16 cellular contexts compared by ENCODE assay signal in genomic region chr20:48659888-48660287, GRCh38.
A peak's percentile ranks its signal among the peaks of the same experiment; 100 is the strongest.
DNase-seq lines count a peak whose midpoint lies in the region; ATAC-seq and TF ChIP-seq lines count a peak whose summit lies in the region.
"Had no signal": no experiment of that assay in that cellular context is flagged by ENCODE, and none has a peak within 500 bp of the region (broad histone marks: within the 10 kb centered on the region; RNA-seq: fewer than 3 reads in every experiment).

No MANE protein-coding gene starts in this region.

- H3K4me3 ChIP-seq in foreskin fibroblast (ENCODE audit: low read depth in 1 of 2, low read length in 2 of 2): no peak overlapping the region
- H3K4me3 ChIP-seq: GM23338, mucosa of descending colon, uterus had no signal

- H3K4me1 Mint-ChIP-seq in stimulated activated naive CD8-positive, alpha-beta T cell treated with anti-CD3 and anti-CD28 coated beads, Interleukin-15, amount 100 ng/mL, for 72 hours: peaks cover 39% of the 10 kb centered on the region
- peaks cover 10% of the 10 kb centered on the region for H3K4me1 Mint-ChIP-seq in activated T-helper 1 cell treated with anti-CD3 and anti-CD28 coated beads, Interleukin-12 subunit alpha, Interleukin-12 subunit beta, Interleukin-2, Interleukin-4 antibody, amounts not matched to agents 30 ng/mL and 10 ng/mL and 1 ng/mL, durations not matched to agents 14 hours and 24 hours and 36 hours (ENCODE audit: low read depth)

- peaks cover 50% of the 10 kb centered on the region for H3K36me3 Mint-ChIP-seq in activated T-helper 1 cell treated with anti-CD3 and anti-CD28 coated beads, Interleukin-12 subunit alpha, Interleukin-12 subunit beta, Interleukin-2, Interleukin-4 antibody, amounts not matched to agents 30 ng/mL and 10 ng/mL and 1 ng/mL, durations not matched to agents 14 hours and 24 hours and 36 hours (ENCODE audit: low read depth)

- H3K4me3 Mint-ChIP-seq in stimulated activated naive CD8-positive, alpha-beta T cell treated with anti-CD3 and anti-CD28 coated beads, Interleukin-15, amount 100 ng/mL, for 72 hours: no peak overlapping the region
- no peak overlapping the region for H3K4me3 Mint-ChIP-seq in activated T-helper 1 cell treated with anti-CD3 and anti-CD28 coated beads, Interleukin-12 subunit alpha, Interleukin-12 subunit beta, Interleukin-2, Interleukin-4 antibody, amounts not matched to agents 30 ng/mL and 10 ng/mL and 1 ng/mL, durations not matched to agents 14 hours and 24 hours and 36 hours
- H3K4me3 Mint-ChIP-seq: activated naive CD4-positive, alpha-beta T cell treated with anti-CD3 and anti-CD28 coated beads, Interleukin-2, amount 10 ng/mL, durations not matched to agents 7 days and 5 days; GM23338; T-helper 2 cell treated with Interferon-gamma antibody and Interleukin-4, amounts not matched to agents 5 μg/mL and 100 μg/mL, for 36 hours had no signal

- no peaks in the 10 kb centered on the region for H3K27me3 Mint-ChIP-seq in stimulated activated naive CD8-positive, alpha-beta T cell treated with anti-CD3 and anti-CD28 coated beads, Interleukin-15, amount 100 ng/mL, for 72 hours
- H3K27me3 Mint-ChIP-seq in activated T-helper 1 cell treated with anti-CD3 and anti-CD28 coated beads, Interleukin-12 subunit alpha, Interleukin-12 subunit beta, Interleukin-2, Interleukin-4 antibody, amounts not matched to agents 30 ng/mL and 10 ng/mL and 1 ng/mL, durations not matched to agents 14 hours and 24 hours and 36 hours (ENCODE audit: insufficient read depth): no peaks in the 10 kb centered on the region
- H3K27me3 Mint-ChIP-seq: activated naive CD4-positive, alpha-beta T cell treated with anti-CD3 and anti-CD28 coated beads, Interleukin-2, amount 10 ng/mL, durations not matched to agents 7 days and 5 days had no signal

- intact Hi-C loops in activated T-helper 1 cell treated with anti-CD3 and anti-CD28 coated beads, Interleukin-12 subunit alpha, Interleukin-12 subunit beta, Interleukin-2, Interleukin-4 antibody, amounts not matched to agents 30 ng/mL and 10 ng/mL and 1 ng/mL, durations not matched to agents 14 hours and 24 hours and 36 hours (cut with micrococcal nuclease): loop anchor here (5.0 kb wide), 3 partner anchors 122 to 262 kb away; partner anchors contain the start of gene ARFGEF2

- TF ChIP-seq CTCF in foreskin fibroblast (IDR thresholded peaks at IDR 0.05; ENCODE audit: low read depth, low read length): no peak

- H3K27ac Mint-ChIP-seq in stimulated activated naive CD8-positive, alpha-beta T cell treated with anti-CD3 and anti-CD28 coated beads, Interleukin-15, amount 100 ng/mL, for 72 hours: peak overlapping the region; percentile 21 to 82
- peak overlapping the region; percentile 54 for H3K27ac Mint-ChIP-seq in activated T-helper 1 cell treated with anti-CD3 and anti-CD28 coated beads, Interleukin-12 subunit alpha, Interleukin-12 subunit beta, Interleukin-2, Interleukin-4 antibody, amounts not matched to agents 30 ng/mL and 10 ng/mL and 1 ng/mL, durations not matched to agents 14 hours and 24 hours and 36 hours
- H3K27ac Mint-ChIP-seq: T-helper 2 cell treated with Interferon-gamma antibody and Interleukin-4, amounts not matched to agents 5 μg/mL and 100 μg/mL, for 36 hours had no signal

- no peaks in the 10 kb centered on the region for H3K9me3 Mint-ChIP-seq in stimulated activated naive CD8-positive, alpha-beta T cell treated with anti-CD3 and anti-CD28 coated beads, Interleukin-15, amount 100 ng/mL, for 72 hours
- H3K9me3 Mint-ChIP-seq in activated T-helper 1 cell treated with anti-CD3 and anti-CD28 coated beads, Interleukin-12 subunit alpha, Interleukin-12 subunit beta, Interleukin-2, Interleukin-4 antibody, amounts not matched to agents 30 ng/mL and 10 ng/mL and 1 ng/mL, durations not matched to agents 14 hours and 24 hours and 36 hours: peaks cover 3% of the 10 kb centered on the region
- H3K9me3 Mint-ChIP-seq: T-helper 2 cell treated with Interferon-gamma antibody and Interleukin-4, amounts not matched to agents 5 μg/mL and 100 μg/mL, for 36 hours had no signal

- no peak for DNase-seq in stimulated activated naive CD8-positive, alpha-beta T cell treated with anti-CD3 and anti-CD28 coated beads, Interleukin-15, amount 100 ng/mL, for 72 hours
- no peak for DNase-seq in stimulated activated naive CD8-positive, alpha-beta T cell treated with anti-CD3 and anti-CD28 coated beads, Interleukin-15, Interleukin-2, amounts not matched to agents 100 U/mL and 50 U/mL, for 24 hours
- DNase-seq in activated T-helper 1 cell treated with anti-CD3 and anti-CD28 coated beads, Interleukin-12 subunit alpha, Interleukin-12 subunit beta, Interleukin-2, Interleukin-4 antibody, amounts not matched to agents 30 ng/mL and 10 ng/mL and 1 ng/mL, durations not matched to agents 14 hours and 24 hours and 36 hours (ENCODE audit: low spot score): no peak
- peak; percentile 36 to 60 for DNase-seq in foreskin fibroblast
- DNase-seq in DMS153 treated with DMSO at 0.1 percent for 48 hours (lab: John Stamatoyannopoulos, UW; ENCODE audit: unreplicated experiment): no peak
- no peak for DNase-seq in NCI-H146 (lab: John Stamatoyannopoulos, UW)
- no peak for DNase-seq in ecto neural progenitor cell (ENCODE audit: low spot score)
- DNase-seq: activated CD4-positive, alpha-beta T cell treated with anti-CD3 and anti-CD28 coated beads, Interleukin-2, amount 50 U/mL, for 48 hours; activated naive CD4-positive, alpha-beta T cell treated with anti-CD3 and anti-CD28 coated beads, Interleukin-2, amount 10 ng/mL, durations not matched to agents 7 days and 5 days; GDM1; mucosa of descending colon; NCI-H2227 treated with DMSO at 0.1 percent for 48 hours had no signal

- no peak for ATAC-seq in stimulated activated naive CD8-positive, alpha-beta T cell treated with anti-CD3 and anti-CD28 coated beads, Interleukin-15, amount 100 ng/mL, for 72 hours
- ATAC-seq in stimulated activated naive CD8-positive, alpha-beta T cell treated with anti-CD3 and anti-CD28 coated beads, Interleukin-15, Interleukin-2, amounts not matched to agents 100 U/mL and 50 U/mL, for 24 hours: no peak
- no peak for ATAC-seq in GM19328 (IDR thresholded peaks at IDR 0.05; ENCODE audit: unreplicated experiment)
- ATAC-seq: GM23338, mucosa of descending colon had no signal

Comparison
In these comparisons a context has a peak if more than half of its experiments do, and no peak if none do; other contexts are left out.
1. DNase-seq: peak in foreskin fibroblast (2 of 2); none in stimulated activated naive CD8-positive, alpha-beta T cell treated with anti-CD3 and anti-CD28 coated beads, Interleukin-15, amount 100 ng/mL, for 72 hours (0 of 2), stimulated activated naive CD8-positive, alpha-beta T cell treated with anti-CD3 and anti-CD28 coated beads, Interleukin-15, Interleukin-2, amounts not matched to agents 100 U/mL and 50 U/mL, for 24 hours (single experiment), activated T-helper 1 cell treated with anti-CD3 and anti-CD28 coated beads, Interleukin-12 subunit alpha, Interleukin-12 subunit beta, Interleukin-2, Interleukin-4 antibody, amounts not matched to agents 30 ng/mL and 10 ng/mL and 1 ng/mL, durations not matched to agents 14 hours and 24 hours and 36 hours (single experiment), DMS153 treated with DMSO at 0.1 percent for 48 hours (single experiment), NCI-H146 (single experiment) and ecto neural progenitor cell (single experiment).